In genomic region chr19:7645159-7645558, GRCh38 we compare ENCODE assay signal across 1 cellular context.
TF ChIP-seq lines count a peak whose summit lies in the region.

No MANE protein-coding gene starts in this region.

TF ChIP-seq in HEK293, 187 proteins besides CTCF, POLR2A, EP300 and RAD21 (continued from another document):
- TF ChIP-seq, protein P1, sequence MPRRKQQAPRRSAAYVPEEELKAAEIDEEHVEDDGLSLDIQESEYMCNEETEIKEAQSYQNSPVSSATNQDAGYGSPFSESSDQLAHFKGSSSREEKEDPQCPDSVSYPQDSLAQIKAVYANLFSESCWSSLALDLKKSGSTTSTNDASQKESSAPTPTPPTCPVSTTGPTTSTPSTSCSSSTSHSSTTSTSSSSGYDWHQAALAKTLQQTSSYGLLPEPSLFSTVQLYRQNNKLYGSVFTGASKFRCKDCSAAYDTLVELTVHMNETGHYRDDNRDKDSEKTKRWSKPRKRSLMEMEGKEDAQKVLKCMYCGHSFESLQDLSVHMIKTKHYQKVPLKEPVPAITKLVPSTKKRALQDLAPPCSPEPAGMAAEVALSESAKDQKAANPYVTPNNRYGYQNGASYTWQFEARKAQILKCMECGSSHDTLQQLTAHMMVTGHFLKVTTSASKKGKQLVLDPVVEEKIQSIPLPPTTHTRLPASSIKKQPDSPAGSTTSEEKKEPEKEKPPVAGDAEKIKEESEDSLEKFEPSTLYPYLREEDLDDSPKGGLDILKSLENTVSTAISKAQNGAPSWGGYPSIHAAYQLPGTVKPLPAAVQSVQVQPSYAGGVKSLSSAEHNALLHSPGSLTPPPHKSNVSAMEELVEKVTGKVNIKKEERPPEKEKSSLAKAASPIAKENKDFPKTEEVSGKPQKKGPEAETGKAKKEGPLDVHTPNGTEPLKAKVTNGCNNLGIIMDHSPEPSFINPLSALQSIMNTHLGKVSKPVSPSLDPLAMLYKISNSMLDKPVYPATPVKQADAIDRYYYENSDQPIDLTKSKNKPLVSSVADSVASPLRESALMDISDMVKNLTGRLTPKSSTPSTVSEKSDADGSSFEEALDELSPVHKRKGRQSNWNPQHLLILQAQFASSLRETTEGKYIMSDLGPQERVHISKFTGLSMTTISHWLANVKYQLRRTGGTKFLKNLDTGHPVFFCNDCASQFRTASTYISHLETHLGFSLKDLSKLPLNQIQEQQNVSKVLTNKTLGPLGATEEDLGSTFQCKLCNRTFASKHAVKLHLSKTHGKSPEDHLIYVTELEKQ (tag by site-specific recombination; IDR thresholded peaks at IDR 0.05; ENCODE audit: borderline replicate concordance), result no peak
- no peak for TF ChIP-seq ZNF10 (tag by site-specific recombination; IDR thresholded peaks at IDR 0.05)
TF ChIP-seq in HEK293: peak in this region for 1.
